ENCODE assay signal across 1 cellular context in genomic region chr3:142723968-142724681, GRCh38.
TF ChIP-seq lines count a peak whose summit lies in the region.

Gene TRPC1 (plus strand): TSS chr3:142724034. CDS start chr3:142724560, 526 bp downstream.

TF ChIP-seq in H1, 55 proteins besides CTCF, POLR2A, EP300 and RAD21:
- TF ChIP-seq RBBP5 (IDR thresholded peaks at IDR 0.05; ENCODE audit: borderline replicate concordance, low read depth, low read length) (peak; percentile 92; the same call in 1 of the 2 replicates), KDM4A (IDR thresholded peaks at IDR 0.05; ENCODE audit: low read depth, low read length, severe bottlenecking) (peak; percentile 52), TAF7 (optimal IDR thresholded peaks at IDR 0.05; ENCODE audit: borderline replicate concordance, low read depth, low read length) (no peak), TAF1 (IDR thresholded peaks at IDR 0.05; ENCODE audit: low read depth, low read length) (peak; percentile 75), TBP (IDR thresholded peaks at IDR 0.05; ENCODE audit: low read depth, low read length) (peak; percentile 65), HDAC6 (IDR thresholded peaks at IDR 0.05; ENCODE audit: low read depth, low read length) (no peak), SIN3A (conservative IDR thresholded peaks at IDR 0.05 in 1 of 2, IDR thresholded peaks at IDR 0.05 in 1 of 2; ENCODE audit: low read depth in 1 of 2, low read length in 2 of 2) (peak in 1 of 2 experiments; percentile 74; a peak in 2 of 4 replicates), CTBP2 (IDR thresholded peaks at IDR 0.05; ENCODE audit: borderline replicate concordance, insufficient read depth, insufficient read length, low read length) (peak; percentile 8), PHF8 (conservative IDR thresholded peaks at IDR 0.05; ENCODE audit: low read depth, low read length) (peak; percentile 93; the same call in 1 of the 2 replicates), NRF1 (IDR thresholded peaks at IDR 0.05; ENCODE audit: low read depth, low read length) (peak; percentile 59), ATF2 (IDR thresholded peaks at IDR 0.05; ENCODE audit: low read length) (no peak), POLR2AphosphoS5 (IDR thresholded peaks at IDR 0.05; ENCODE audit: low read depth, low read length) (peak; percentile 98), YY1 (IDR thresholded peaks at IDR 0.05; ENCODE audit: low read depth, low read length) (peak; percentile 91), SUZ12 (IDR thresholded peaks at IDR 0.05; ENCODE audit: low read length) (no peak), CREB1 (IDR thresholded peaks at IDR 0.05) (peak; percentile 76)
